In genomic region chr4:16225681-16225995, GRCh38 we compare ENCODE assay signal across 8 cellular contexts. TPM values are rescaled to one million over a fixed set of nuclear protein-coding genes. Genes with fewer than 3 reads are reported as not detected.
DNase-seq lines count a peak whose midpoint lies in the region; ATAC-seq lines count a peak whose summit lies in the region.

No MANE protein-coding gene starts in this region.

- H3K36me3 ChIP-seq in HUES64 (ENCODE audit: insufficient read depth, low read length) = no peaks in the 10 kb centered on the region

- H3K27ac Mint-ChIP-seq in naive B cell = peak overlapping the region; percentile 85 to 94 (median 92)

- H3K9me3 ChIP-seq in HUES64 (ENCODE audit: insufficient read depth, low read depth, low read length) = no peaks in the 10 kb centered on the region

- no peaks in the 10 kb centered on the region for H3K27me3 ChIP-seq in HUES64 (ENCODE audit: insufficient read depth, low read length)

- H3K9me3 Mint-ChIP-seq in naive B cell = no peaks in the 10 kb centered on the region

- DNase-seq in cerebellar cortex (ENCODE audit: low spot score) (peak; percentile 12), naive B cell (no peak), OCI-M2 (lab: John Stamatoyannopoulos, UW; ENCODE audit: unreplicated experiment) (no peak)
- DNase-seq in stimulated activated naive CD4-positive, alpha-beta T cell treated with Interleukin-2 at 50 U/mL for 16 hours (lab: John Stamatoyannopoulos, UW) = no peak

- no peaks in the 10 kb centered on the region for H3K36me3 Mint-ChIP-seq in naive B cell

- H3K9ac ChIP-seq in HUES64 (ENCODE audit: low read depth, low read length) = peak overlapping the region; percentile 74

- H3K27me3 Mint-ChIP-seq in naive B cell = no peaks in the 10 kb centered on the region

- H3K4me1 ChIP-seq in HUES64 (ENCODE audit: insufficient read depth, low read length) = peaks cover 23% of the 10 kb centered on the region

- WGBS in HUES64 = under 1% methylated on average over 9 of the region's 9 CpGs

- peaks cover 38 to 68% (median 57%) of the 10 kb centered on the region in 3 donors for H3K4me1 Mint-ChIP-seq in naive B cell

- H3K4me3 ChIP-seq in GM08714 (ENCODE audit: low read length) = peak overlapping the region; percentile 100
- H3K4me3 ChIP-seq in HUES64 (ENCODE audit: low read length) = peak overlapping the region; percentile 96

- H3K4me3 Mint-ChIP-seq in naive B cell = peak overlapping the region; percentile 87 to 95 (median 90)

- ATAC-seq in naive B cell (ENCODE audit: low read depth in 2 of 2) (no peak), GM21825 (IDR thresholded peaks at IDR 0.05; ENCODE audit: unreplicated experiment) (no peak), HG02610 (IDR thresholded peaks at IDR 0.05; ENCODE audit: unreplicated experiment) (no peak)

- peak overlapping the region; percentile 37; the same call in 1 of the 2 replicates for H3K27ac ChIP-seq in HUES64 (ENCODE audit: low read depth, low read length)

RNA-seq across cellular contexts. Expression of gene TAPT1, which starts 0.6 kb away (rescaled TPM):
- polyA plus RNA-seq in HUES64 (2013, experiment 1 of 2) = 7.1 TPM
- polyA plus RNA-seq in HUES64 (2013, experiment 2 of 2) = 8.9 TPM
- 100 to 1,000 TPM; 119 to 235 (median 190) TPM for polyA plus RNA-seq in naive B cell (ENCODE audit: low read depth in 6 of 6)
